1 cellular context compared by ENCODE assay signal in genomic region chr1:154837679-154838171, GRCh38.
TF ChIP-seq lines count a peak whose summit lies in the region.

No MANE protein-coding gene starts in this region.

TF ChIP-seq in GM12878, 131 proteins besides CTCF, POLR2A, EP300 and RAD21 (continued from another document):
- TF ChIP-seq, protein P1, sequence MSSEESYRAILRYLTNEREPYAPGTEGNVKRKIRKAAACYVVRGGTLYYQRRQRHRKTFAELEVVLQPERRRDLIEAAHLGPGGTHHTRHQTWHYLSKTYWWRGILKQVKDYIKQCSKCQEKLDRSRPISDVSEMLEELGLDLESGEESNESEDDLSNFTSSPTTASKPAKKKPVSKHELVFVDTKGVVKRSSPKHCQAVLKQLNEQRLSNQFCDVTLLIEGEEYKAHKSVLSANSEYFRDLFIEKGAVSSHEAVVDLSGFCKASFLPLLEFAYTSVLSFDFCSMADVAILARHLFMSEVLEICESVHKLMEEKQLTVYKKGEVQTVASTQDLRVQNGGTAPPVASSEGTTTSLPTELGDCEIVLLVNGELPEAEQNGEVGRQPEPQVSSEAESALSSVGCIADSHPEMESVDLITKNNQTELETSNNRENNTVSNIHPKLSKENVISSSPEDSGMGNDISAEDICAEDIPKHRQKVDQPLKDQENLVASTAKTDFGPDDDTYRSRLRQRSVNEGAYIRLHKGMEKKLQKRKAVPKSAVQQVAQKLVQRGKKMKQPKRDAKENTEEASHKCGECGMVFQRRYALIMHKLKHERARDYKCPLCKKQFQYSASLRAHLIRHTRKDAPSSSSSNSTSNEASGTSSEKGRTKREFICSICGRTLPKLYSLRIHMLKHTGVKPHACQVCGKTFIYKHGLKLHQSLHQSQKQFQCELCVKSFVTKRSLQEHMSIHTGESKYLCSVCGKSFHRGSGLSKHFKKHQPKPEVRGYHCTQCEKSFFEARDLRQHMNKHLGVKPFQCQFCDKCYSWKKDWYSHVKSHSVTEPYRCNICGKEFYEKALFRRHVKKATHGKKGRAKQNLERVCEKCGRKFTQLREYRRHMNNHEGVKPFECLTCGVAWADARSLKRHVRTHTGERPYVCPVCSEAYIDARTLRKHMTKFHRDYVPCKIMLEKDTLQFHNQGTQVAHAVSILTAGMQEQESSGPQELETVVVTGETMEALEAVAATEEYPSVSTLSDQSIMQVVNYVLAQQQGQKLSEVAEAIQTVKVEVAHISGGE (CRISPR knock-in tag; IDR thresholded peaks at IDR 0.05) = no peak
- no peak for TF ChIP-seq NR2C1 (IDR thresholded peaks at IDR 0.05)
- TF ChIP-seq PKNOX1 (IDR thresholded peaks at IDR 0.05) = peak; percentile 82
- TF ChIP-seq ASH2L (IDR thresholded peaks at IDR 0.05; ENCODE audit: borderline replicate concordance, low read depth) = no peak
- TF ChIP-seq CREB1 (IDR thresholded peaks at IDR 0.05; ENCODE audit: low read depth) = no peak
- no peak for TF ChIP-seq SMARCA5 (IDR thresholded peaks at IDR 0.05)
- TF ChIP-seq RAD51 (IDR thresholded peaks at IDR 0.05) = peak; percentile 87
- TF ChIP-seq TCF12 (IDR thresholded peaks at IDR 0.05; ENCODE audit: low read depth, low read length) = peak; percentile 100
- TF ChIP-seq, protein P2, sequence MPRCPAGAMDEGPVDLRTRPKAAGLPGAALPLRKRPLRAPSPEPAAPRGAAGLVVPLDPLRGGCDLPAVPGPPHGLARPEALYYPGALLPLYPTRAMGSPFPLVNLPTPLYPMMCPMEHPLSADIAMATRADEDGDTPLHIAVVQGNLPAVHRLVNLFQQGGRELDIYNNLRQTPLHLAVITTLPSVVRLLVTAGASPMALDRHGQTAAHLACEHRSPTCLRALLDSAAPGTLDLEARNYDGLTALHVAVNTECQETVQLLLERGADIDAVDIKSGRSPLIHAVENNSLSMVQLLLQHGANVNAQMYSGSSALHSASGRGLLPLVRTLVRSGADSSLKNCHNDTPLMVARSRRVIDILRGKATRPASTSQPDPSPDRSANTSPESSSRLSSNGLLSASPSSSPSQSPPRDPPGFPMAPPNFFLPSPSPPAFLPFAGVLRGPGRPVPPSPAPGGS (IDR thresholded peaks at IDR 0.05; ENCODE audit: borderline replicate concordance, insufficient read depth, low read depth, low read length, poor library complexity, severe bottlenecking) = peak; percentile 24
- no peak for TF ChIP-seq YY1 (IDR thresholded peaks at IDR 0.05; ENCODE audit: low read depth, low read length)
- no peak for TF ChIP-seq SKIL (IDR thresholded peaks at IDR 0.05; ENCODE audit: low read depth, poor library complexity, severe bottlenecking)
- TF ChIP-seq, protein P3, sequence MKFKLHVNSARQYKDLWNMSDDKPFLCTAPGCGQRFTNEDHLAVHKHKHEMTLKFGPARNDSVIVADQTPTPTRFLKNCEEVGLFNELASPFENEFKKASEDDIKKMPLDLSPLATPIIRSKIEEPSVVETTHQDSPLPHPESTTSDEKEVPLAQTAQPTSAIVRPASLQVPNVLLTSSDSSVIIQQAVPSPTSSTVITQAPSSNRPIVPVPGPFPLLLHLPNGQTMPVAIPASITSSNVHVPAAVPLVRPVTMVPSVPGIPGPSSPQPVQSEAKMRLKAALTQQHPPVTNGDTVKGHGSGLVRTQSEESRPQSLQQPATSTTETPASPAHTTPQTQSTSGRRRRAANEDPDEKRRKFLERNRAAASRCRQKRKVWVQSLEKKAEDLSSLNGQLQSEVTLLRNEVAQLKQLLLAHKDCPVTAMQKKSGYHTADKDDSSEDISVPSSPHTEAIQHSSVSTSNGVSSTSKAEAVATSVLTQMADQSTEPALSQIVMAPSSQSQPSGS (IDR thresholded peaks at IDR 0.05; ENCODE audit: low read length) = no peak
- peak; percentile 70; the same call in 1 of the 2 replicates for TF ChIP-seq ATF3 (IDR thresholded peaks at IDR 0.05; ENCODE audit: borderline replicate concordance, extremely low read depth, low read depth, low read length)
